Comparison of ENCODE assay signal across 7 cellular contexts in genomic region chr3:62445267-62445666, GRCh38.
A peak's percentile ranks its signal among the peaks of the same experiment; 100 is the strongest.
DNase-seq lines count a peak whose midpoint lies in the region; ATAC-seq and TF ChIP-seq lines count a peak whose summit lies in the region.

No MANE protein-coding gene starts in this region.

- H3K36me3 Mint-ChIP-seq in natural killer cell = no peaks in the 10 kb centered on the region

- peak overlapping the region; percentile 37 for H3K4me3 Mint-ChIP-seq in natural killer cell

- intact Hi-C loops in natural killer cell (cut with micrococcal nuclease) = no loop called here

- no peak overlapping the region for H3K27ac Mint-ChIP-seq in natural killer cell

- no peaks in the 10 kb centered on the region for H3K4me1 Mint-ChIP-seq in natural killer cell

- peak; percentile 0 for DNase-seq in NCI-H774 (lab: John Stamatoyannopoulos, UW)
- peak; percentile 25 for DNase-seq in dedifferentiated amniotic fluid mesenchymal stem cell (ENCODE audit: extremely low spot score)
- no peak for DNase-seq in natural killer cell
- DNase-seq in hepatic stellate cell (ENCODE audit: low spot score) = no peak
- no peak for DNase-seq in NK-92 (lab: John Stamatoyannopoulos, UW; ENCODE audit: unreplicated experiment)

- no peak for TF ChIP-seq CTCF in natural killer cell (IDR thresholded peaks at IDR 0.05)

- H3K27me3 Mint-ChIP-seq in natural killer cell (ENCODE audit: low read depth in 2 of 2) = no peaks in the 10 kb centered on the region

- ATAC-seq in GM21423 (IDR thresholded peaks at IDR 0.05; ENCODE audit: unreplicated experiment) (peak; percentile 60), natural killer cell (no peak), GM18909 (IDR thresholded peaks at IDR 0.05; ENCODE audit: poor library complexity, unreplicated experiment) (no peak)

- peaks cover 0 to 2% of the 10 kb centered on the region in 2 donors for H3K9me3 Mint-ChIP-seq in natural killer cell

Comparison
In these comparisons a context has a peak if more than half of its experiments do, and no peak if none do; other contexts are left out.
1. DNase-seq: peak in NCI-H774 (single experiment) and dedifferentiated amniotic fluid mesenchymal stem cell (single experiment); none in natural killer cell (single experiment), hepatic stellate cell (single experiment) and NK-92 (single experiment).